ENCODE assay signal across 19 cellular contexts in the genomic region with DNA sequence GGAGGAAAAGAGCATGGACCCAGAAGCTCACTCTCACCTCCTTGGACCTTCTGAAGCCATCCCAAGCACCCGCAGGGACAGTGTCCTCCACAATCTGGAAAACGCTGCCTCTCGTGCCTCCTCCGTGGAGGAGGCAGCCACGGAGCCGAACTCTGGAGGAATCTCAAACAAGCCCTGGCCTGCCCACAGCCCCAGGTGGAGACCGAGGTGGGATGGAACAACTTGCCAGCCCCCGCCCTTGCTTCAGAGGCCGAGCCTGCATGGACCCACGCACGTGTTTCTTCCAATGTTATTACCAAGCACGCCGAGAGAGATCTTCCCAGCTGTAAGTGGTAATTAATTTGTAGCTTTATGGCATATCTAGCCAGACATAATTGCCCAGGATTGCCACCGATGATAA.
DNase-seq lines count a peak whose midpoint lies in the region; ATAC-seq and TF ChIP-seq lines count a peak whose summit lies in the region.
"Had no signal": no experiment of that assay in that cellular context is flagged by ENCODE, and none has a peak within 500 bp of the region (broad histone marks: within the 10 kb centered on the region; RNA-seq: fewer than 3 reads in every experiment).

No MANE protein-coding gene starts in this region.

- no peak for TF ChIP-seq CTCF in RWPE2 (IDR thresholded peaks at IDR 0.05; ENCODE audit: poor library complexity, severe bottlenecking)
- no peak for TF ChIP-seq CTCF in adrenal gland (IDR thresholded peaks at IDR 0.05)
- TF ChIP-seq CTCF in foreskin keratinocyte (conservative IDR thresholded peaks at IDR 0.05) = no peak
- TF ChIP-seq CTCF in suprapubic skin (IDR thresholded peaks at IDR 0.05) = no peak

- no peak for ATAC-seq in RWPE2 (ENCODE audit: low read depth)
- ATAC-seq in foreskin keratinocyte = peak; percentile 41
- no peak for ATAC-seq in HG03139 (IDR thresholded peaks at IDR 0.05; ENCODE audit: unreplicated experiment)

- TF ChIP-seq POLR2A in adrenal gland (IDR thresholded peaks at IDR 0.05) = no peak
- TF ChIP-seq POLR2A in suprapubic skin (IDR thresholded peaks at IDR 0.05) = no peak

- H4K20me1 ChIP-seq in Karpas-422 (ENCODE audit: insufficient read depth, low read depth, low read length) = no peaks in the 10 kb centered on the region

- TF ChIP-seq EP300 in suprapubic skin (IDR thresholded peaks at IDR 0.05) = no peak

- no peaks in the 10 kb centered on the region for H3K79me2 ChIP-seq in Karpas-422 (ENCODE audit: low read length)

- 77 to 90% (median 87%) methylated on average over 11 to 14 of the region's 14 CpGs for WGBS in adrenal gland, 4 donors
- WGBS in suprapubic skin = 61% methylated on average over 13 of the region's 14 CpGs

- H3K4me1 ChIP-seq in RWPE2 (ENCODE audit: insufficient read depth, poor library complexity, severe bottlenecking) (no peaks in the 10 kb centered on the region), adrenal gland (replicated peaks in 1 of 2) (peaks cover 8 to 35% of the 10 kb centered on the region in 2 donors), foreskin keratinocyte (peaks cover 4% of the 10 kb centered on the region), suprapubic skin (peaks cover 25% of the 10 kb centered on the region), Karpas-422 (ENCODE audit: low read length) (no peaks in the 10 kb centered on the region)

- no peak overlapping the region for H2AFZ ChIP-seq in Karpas-422 (ENCODE audit: low read length)
- H2AFZ ChIP-seq: GM23248 had no signal

- H3K9me3 ChIP-seq in RWPE2 (ENCODE audit: severe bottlenecking) = no peaks in the 10 kb centered on the region
- H3K9me3 ChIP-seq in adrenal gland (replicated peaks in 1 of 3) = no peaks in the 10 kb centered on the region
- H3K9me3 ChIP-seq in suprapubic skin = no peaks in the 10 kb centered on the region
- no peaks in the 10 kb centered on the region for H3K9me3 ChIP-seq in Karpas-422 (ENCODE audit: low read length)
- H3K9me3 ChIP-seq: BE2C had no signal

- H3K36me3 ChIP-seq in RWPE2 (ENCODE audit: low read depth) (peaks cover 55% of the 10 kb centered on the region), adrenal gland (replicated peaks in 1 of 2) (peaks cover 0 to 66% of the 10 kb centered on the region in 2 donors), suprapubic skin (peaks cover 10% of the 10 kb centered on the region), Karpas-422 (ENCODE audit: insufficient read depth, low read length) (peaks cover 29% of the 10 kb centered on the region)

- no peak overlapping the region for H3K9ac ChIP-seq in Karpas-422 (ENCODE audit: low read length)
- H3K9ac ChIP-seq: GM23248 had no signal

- DNase-seq in RWPE2 (ENCODE audit: low spot score) (peak; percentile 51), adrenal gland (no peak), foreskin keratinocyte (peak in 1 of 2 donors; percentile 7), suprapubic skin (ENCODE audit: low spot score in 2 of 2) (no peak), Karpas-422 (no peak), NCI-H1048 (lab: John Stamatoyannopoulos, UW) (no peak)
- DNase-seq: ACHN; BE2C; C1 segment of cervical spinal cord; CD4-positive, CD25-positive, alpha-beta regulatory T cell; CD8-positive, alpha-beta memory T cell; COR-L47; DMS 273 treated with DMSO at 0.1 percent for 48 hours; DMS53; DND-41; GM23248; HCEC 1CT had no signal

- intact Hi-C loops in adrenal gland (cut with DNase I) = no loop called here

- no peak overlapping the region for H3K4me3 ChIP-seq in RWPE2 (ENCODE audit: severe bottlenecking)
- no peak overlapping the region for H3K4me3 ChIP-seq in adrenal gland
- no peak overlapping the region for H3K4me3 ChIP-seq in suprapubic skin
- H3K4me3 ChIP-seq in Karpas-422 (ENCODE audit: low read length) = no peak overlapping the region
- H3K4me3 ChIP-seq: GM23248 had no signal

- H3K4me2 ChIP-seq in Karpas-422 (ENCODE audit: low read depth, low read length, poor library complexity, severe bottlenecking) = no peak overlapping the region

- H3K9me2 ChIP-seq in Karpas-422 (replicated peaks; ENCODE audit: insufficient read depth, low read length) = no peaks in the 10 kb centered on the region

- H3K27me3 ChIP-seq in RWPE2 (ENCODE audit: insufficient read depth, poor library complexity, severe bottlenecking) (no peaks in the 10 kb centered on the region), adrenal gland (no peaks in the 10 kb centered on the region), foreskin keratinocyte (no peaks in the 10 kb centered on the region), suprapubic skin (no peaks in the 10 kb centered on the region), Karpas-422 (ENCODE audit: low read length) (no peaks in the 10 kb centered on the region)
- H3K27me3 ChIP-seq: BE2C had no signal

- H3K27ac ChIP-seq in RWPE2 (ENCODE audit: poor library complexity, severe bottlenecking) (no peak overlapping the region), adrenal gland (peak overlapping the region in 3 of 5 donors; percentile 51 to 58 (median 54)), foreskin keratinocyte (no peak overlapping the region), suprapubic skin (peak overlapping the region; percentile 34), Karpas-422 (ENCODE audit: low read length) (no peak overlapping the region)
- H3K27ac ChIP-seq: GM23248, HL-60 had no signal

Comparison
In these comparisons a context has a peak if more than half of its experiments do, and no peak if none do; other contexts are left out.
1. H3K27ac ChIP-seq: peak in adrenal gland (3 of 5) and suprapubic skin (single experiment); none in RWPE2 (single experiment), foreskin keratinocyte (single experiment) and Karpas-422 (single experiment).